In genomic region chr16:87860553-87861299, GRCh38 we compare ENCODE assay signal across 8 cellular contexts. TPM values are rescaled to one million over a fixed set of nuclear protein-coding genes. Genes with fewer than 3 reads are reported as not detected.
DNase-seq lines count a peak whose midpoint lies in the region; ATAC-seq and TF ChIP-seq lines count a peak whose summit lies in the region.

No MANE protein-coding gene starts in this region.

- intact Hi-C loops in CD4-positive, alpha-beta memory T cell (cut with micrococcal nuclease) = no loop called here
- intact Hi-C loops in uterus (cut with DNase I; ENCODE audit: low total_unique reads) = no loop called here

- in situ Hi-C loops in HAP-1 (cut with MboI; ENCODE audit: low sequenced_read_pairs) = loop anchor here (25.0 kb wide), 1 partner anchor 473 kb away; the partner anchor contains the start of genes FBXO31 and MAP1LC3B

- DNase-seq in CD4-positive, alpha-beta memory T cell = peak in 1 of 5 donors; percentile 41
- DNase-seq in HT1080 (ENCODE audit: low read depth) (peak; percentile 76), kidney glomerular epithelial cell (lab: John Stamatoyannopoulos, UW) (peak; percentile 43), uterus (no peak), HAP-1 (ENCODE audit: low spot score in 2 of 2) (no peak)

- CTCF ChIA-PET in CD4-positive, alpha-beta memory T cell (lab: Charles Lee; ENCODE audit: partially characterized antibody) = interaction anchor here (2.5 to 3.1 kb wide), 2 partner anchors 11 kb away, joined by 7 to 16 read pairs; no protein-coding TSS in a partner anchor

- no peak for TF ChIP-seq CTCF in uterus (IDR thresholded peaks at IDR 0.05)

- H3K4me1 Mint-ChIP-seq in CD4-positive, alpha-beta memory T cell = peaks cover 16 to 65% (median 41%) of the 10 kb centered on the region in 4 donors
- H3K4me1 Mint-ChIP-seq in activated naive CD8-positive, alpha-beta T cell (ENCODE audit: low read depth) = peaks cover 43% of the 10 kb centered on the region

- peak overlapping the region in 4 of 7 donors; percentile 46 to 88 (median 78) for H3K27ac Mint-ChIP-seq in CD4-positive, alpha-beta memory T cell
- peak overlapping the region; percentile 54 for H3K27ac Mint-ChIP-seq in activated naive CD8-positive, alpha-beta T cell

- no peak for ATAC-seq in HG02588 (IDR thresholded peaks at IDR 0.05; ENCODE audit: unreplicated experiment)
- ATAC-seq in HG03095 (IDR thresholded peaks at IDR 0.05; ENCODE audit: unreplicated experiment) = no peak

- no peaks in the 10 kb centered on the region for H3K27me3 ChIP-seq in CD4-positive, alpha-beta memory T cell (ENCODE audit: insufficient read depth, low read length)
- H3K27me3 ChIP-seq in uterus = no peaks in the 10 kb centered on the region
- H3K27me3 ChIP-seq in HAP-1 (ENCODE audit: low read depth) = no peaks in the 10 kb centered on the region

- H3K4me3 Mint-ChIP-seq in CD4-positive, alpha-beta memory T cell = peak overlapping the region in 4 of 8 donors; percentile 21 to 59 (median 38)
- H3K4me3 Mint-ChIP-seq in activated naive CD8-positive, alpha-beta T cell = peak overlapping the region; percentile 82

- TF ChIP-seq POLR2A in uterus (IDR thresholded peaks at IDR 0.05) = no peak

- no peak overlapping the region for H3K27ac ChIP-seq in CD4-positive, alpha-beta memory T cell (ENCODE audit: low read depth, low read length)
- H3K27ac ChIP-seq in uterus = no peak overlapping the region

- no peaks in the 10 kb centered on the region for H3K36me3 ChIP-seq in CD4-positive, alpha-beta memory T cell (ENCODE audit: insufficient read depth, low read length)
- H3K36me3 ChIP-seq in uterus = no peaks in the 10 kb centered on the region
- H3K36me3 ChIP-seq in HAP-1 (replicated peaks) = peaks cover 67% of the 10 kb centered on the region

- POLR2A ChIA-PET in CD4-positive, alpha-beta memory T cell (lab: Charles Lee; ENCODE audit: partially characterized antibody) = interaction anchor here (1.2 kb wide), 1 partner anchor 11 kb away, joined by 3 read pairs; no protein-coding TSS in a partner anchor

- H3K4me3 ChIP-seq in CD4-positive, alpha-beta memory T cell (ENCODE audit: low read length in 2 of 2) = no peak overlapping the region
- H3K4me3 ChIP-seq in uterus = no peak overlapping the region
- H3K4me3 ChIP-seq in HAP-1 = no peak overlapping the region

- H3K9me3 Mint-ChIP-seq in CD4-positive, alpha-beta memory T cell = no peaks in the 10 kb centered on the region
- no peaks in the 10 kb centered on the region for H3K9me3 Mint-ChIP-seq in activated naive CD8-positive, alpha-beta T cell (ENCODE audit: low read depth)

- H3K9me3 ChIP-seq in CD4-positive, alpha-beta memory T cell (ENCODE audit: control insufficient read depth in 1 of 2, low read length in 2 of 2) = no peaks in the 10 kb centered on the region
- H3K9me3 ChIP-seq in uterus = no peaks in the 10 kb centered on the region
- H3K9me3 ChIP-seq in HAP-1 = no peaks in the 10 kb centered on the region

- peaks cover 0 to 4% of the 10 kb centered on the region in 2 donors for H3K36me3 Mint-ChIP-seq in CD4-positive, alpha-beta memory T cell
- H3K36me3 Mint-ChIP-seq in activated naive CD8-positive, alpha-beta T cell = peaks cover 4% of the 10 kb centered on the region

- H3K4me1 ChIP-seq in CD4-positive, alpha-beta memory T cell (ENCODE audit: insufficient read depth, low read length) = peaks cover 50% of the 10 kb centered on the region
- H3K4me1 ChIP-seq in uterus = no peaks in the 10 kb centered on the region
- H3K4me1 ChIP-seq in HAP-1 = peaks cover 8% of the 10 kb centered on the region

- H3K27me3 Mint-ChIP-seq in CD4-positive, alpha-beta memory T cell = no peaks in the 10 kb centered on the region
- H3K27me3 Mint-ChIP-seq in activated naive CD8-positive, alpha-beta T cell = no peaks in the 10 kb centered on the region

RNA-seq across cellular contexts. Expression of gene SLC7A5, which starts 8.6 kb away (rescaled TPM):
- 10 to 100 TPM; 12.0 to 13.5 TPM for total RNA-seq in CD4-positive, alpha-beta memory T cell
- 1 to 10 TPM; 3.5 to 6.4 TPM for polyA plus RNA-seq in CD4-positive, alpha-beta memory T cell
- 112 and 136 TPM in 2 replicates for total RNA-seq in HT1080 (2014; rRNA removed; shearing (Covaris generic))
- 426 and 431 TPM in 2 replicates for polyA plus RNA-seq in HT1080 (2015; cell fraction: cytosol; rRNA removed)
- 291 and 304 TPM in 2 replicates for polyA plus RNA-seq in HT1080 (2015; cell fraction: nucleus; rRNA removed)
- total RNA-seq in uterus = 1 to 10 TPM in 2 of 4 donors, under 1 TPM in 1, not detected in 1; 0.88 to 2.0 (median 1.3) TPM

Comparison
In these comparisons a context has a peak if more than half of its experiments do, and no peak if none do; other contexts are left out.
1. DNase-seq: peak in HT1080 (single experiment) and kidney glomerular epithelial cell (single experiment); none in uterus (0 of 2) and HAP-1 (0 of 2).
2. RNA of gene SLC7A5, which starts 8.6 kb away (total RNA-seq): 112 to 136 TPM in HT1080 and 12.0 to 13.5 TPM in CD4-positive, alpha-beta memory T cell; 0.88 to 2.0 TPM in uterus; every median in the first group is over 4 times any median in the second.